In the genomic region with DNA sequence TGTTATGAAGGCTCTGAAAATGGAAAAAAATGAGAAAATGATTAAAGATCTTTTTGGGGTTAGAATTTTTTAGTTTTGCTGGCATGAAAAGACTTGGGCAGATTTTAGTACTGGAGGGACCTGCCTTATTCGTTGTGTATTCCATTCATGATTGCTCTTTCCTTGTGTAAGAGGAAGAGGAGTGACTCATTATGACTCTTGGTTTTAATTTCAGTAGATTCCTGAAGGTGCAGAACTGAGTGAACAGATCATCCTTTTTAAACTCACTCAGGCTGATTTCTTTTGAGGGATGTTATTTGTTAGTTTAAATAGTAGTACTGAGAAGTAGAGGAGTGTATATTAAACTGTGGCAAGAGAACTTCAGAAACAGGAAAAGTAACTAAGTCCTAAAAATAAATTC, we compare ENCODE assay signal across 13 cellular contexts. TPM values are rescaled to one million over a fixed set of nuclear protein-coding genes. Genes with fewer than 3 reads are reported as not detected.
A peak's percentile ranks its signal among the peaks of the same experiment; 100 is the strongest.
DNase-seq lines count a peak whose midpoint lies in the region; ATAC-seq and TF ChIP-seq lines count a peak whose summit lies in the region.
"Had no signal": no experiment of that assay in that cellular context is flagged by ENCODE, and none has a peak within 500 bp of the region (broad histone marks: within the 10 kb centered on the region; RNA-seq: fewer than 3 reads in every experiment).

No MANE protein-coding gene starts in this region.

- peak overlapping the region; percentile 17 for H3K27ac Mint-ChIP-seq in activated T-cell treated with anti-CD3 and anti-CD28 coated beads, Interleukin-2, amount 50 U/mL, for 72 hours
- H3K27ac Mint-ChIP-seq: activated CD8-positive, alpha-beta T cell treated with anti-CD3 and anti-CD28 coated beads for 36 hours; nephron had no signal

- H3K36me3 ChIP-seq in thoracic aorta, result no peaks in the 10 kb centered on the region
- H3K36me3 ChIP-seq: thyroid gland had no signal

- H3K27ac ChIP-seq in thoracic aorta, result no peak overlapping the region
- H3K27ac ChIP-seq: thyroid gland had no signal

- H3K27me3 Mint-ChIP-seq in activated T-cell treated with anti-CD3 and anti-CD28 coated beads, Interleukin-2, amount 50 U/mL, for 72 hours (ENCODE audit: low read depth), result no peaks in the 10 kb centered on the region

- H3K4me1 ChIP-seq in thoracic aorta (ENCODE audit: control insufficient read depth in 1 of 2, low read depth in 2 of 2), result peaks cover 10 to 24% of the 10 kb centered on the region in 2 donors

- DNase-seq in activated T-cell treated with anti-CD3 and anti-CD28 coated beads, Interleukin-2, amount 50 U/mL, for 72 hours, result no peak
- no peak for DNase-seq in activated T-cell treated with anti-CD3 and anti-CD28 coated beads for 4 hours
- DNase-seq in SW 1271 (lab: John Stamatoyannopoulos, UW), result peak; percentile 18 to 65
- peak; percentile 63 for DNase-seq in fibroblast of villous mesenchyme (ENCODE audit: low read depth)
- DNase-seq in thoracic aorta (ENCODE audit: low spot score), result no peak
- no peak for DNase-seq in NCI-H2081 treated with DMSO at 0.1 percent for 48 hours (lab: John Stamatoyannopoulos, UW)
- DNase-seq: activated CD8-positive, alpha-beta T cell treated with anti-CD3 and anti-CD28 coated beads for 36 hours; AML-193; stimulated activated CD4-positive, alpha-beta T cell treated with anti-CD3 and anti-CD28 coated beads, Interleukin-4, amount 100 ng/mL, for 1 hour; thyroid gland had no signal

- H3K4me1 Mint-ChIP-seq in activated T-cell treated with anti-CD3 and anti-CD28 coated beads, Interleukin-2, amount 50 U/mL, for 72 hours (ENCODE audit: low read depth), result peaks cover 7% of the 10 kb centered on the region

- H3K4me3 Mint-ChIP-seq in activated T-cell treated with anti-CD3 and anti-CD28 coated beads, Interleukin-2, amount 50 U/mL, for 72 hours, result no peak overlapping the region
- H3K4me3 Mint-ChIP-seq: activated CD8-positive, alpha-beta T cell treated with anti-CD3 and anti-CD28 coated beads for 36 hours; nephron had no signal

- no peaks in the 10 kb centered on the region for H3K9me3 ChIP-seq in thoracic aorta
- H3K9me3 ChIP-seq: thyroid gland had no signal

- peak in 1 of 2 donors; percentile 65 for ATAC-seq in activated T-cell treated with anti-CD3 and anti-CD28 coated beads, Interleukin-2, amount 50 U/mL, for 72 hours (replicated peaks in 1 of 2)
- ATAC-seq in thoracic aorta (ENCODE audit: insufficient number of reproducible peaks, low FRiP score, low read depth) (peak; percentile 48), HG03521 (IDR thresholded peaks at IDR 0.05; ENCODE audit: unreplicated experiment) (no peak), GM21390 (IDR thresholded peaks at IDR 0.05; ENCODE audit: unreplicated experiment) (no peak)
- ATAC-seq: activated CD8-positive, alpha-beta T cell treated with anti-CD3 and anti-CD28 coated beads for 36 hours had no signal

- H3K36me3 Mint-ChIP-seq in activated T-cell treated with anti-CD3 and anti-CD28 coated beads, Interleukin-2, amount 50 U/mL, for 72 hours (ENCODE audit: insufficient read depth in 2 of 2), result no peaks in the 10 kb centered on the region

- TF ChIP-seq CTCF in fibroblast of villous mesenchyme (IDR thresholded peaks at IDR 0.05; ENCODE audit: insufficient read depth, low read depth, low read length), result no peak
- no peak for TF ChIP-seq CTCF in thoracic aorta (IDR thresholded peaks at IDR 0.05)

- no peaks in the 10 kb centered on the region for H3K27me3 ChIP-seq in thoracic aorta (replicated peaks; ENCODE audit: insufficient read depth)
- H3K27me3 ChIP-seq: thyroid gland had no signal

- H3K9me3 Mint-ChIP-seq in activated T-cell treated with anti-CD3 and anti-CD28 coated beads, Interleukin-2, amount 50 U/mL, for 72 hours, result no peaks in the 10 kb centered on the region
- H3K9me3 Mint-ChIP-seq: activated CD8-positive, alpha-beta T cell treated with anti-CD3 and anti-CD28 coated beads for 36 hours; nephron had no signal

- H3K4me3 ChIP-seq in fibroblast of villous mesenchyme (ENCODE audit: low read depth, low read length) (no peak overlapping the region), thoracic aorta (no peak overlapping the region)
- H3K4me3 ChIP-seq: thyroid gland had no signal

RNA-seq across cellular contexts. Expression of gene AKAP6, which starts 41.6 kb away (rescaled TPM):
- total RNA-seq in activated T-cell treated with anti-CD3 and anti-CD28 coated beads, Interleukin-2, amount 50 U/mL, for 72 hours, result 1 to 10 TPM; 3.6 to 3.9 TPM
- total RNA-seq in fibroblast of villous mesenchyme (3.9 and 7.1 TPM in 2 replicates), thoracic aorta (100 to 1,000 TPM in 1 of 2 donors, 10 to 100 TPM in 1; 78.9 to 104 TPM)

Comparison
In these comparisons a context has a peak if more than half of its experiments do, and no peak if none do; other contexts are left out.
1. DNase-seq: peak in SW 1271 (2 of 2) and fibroblast of villous mesenchyme (single experiment); none in activated T-cell treated with anti-CD3 and anti-CD28 coated beads, Interleukin-2, amount 50 U/mL, for 72 hours (0 of 2), activated T-cell treated with anti-CD3 and anti-CD28 coated beads for 4 hours (single experiment), thoracic aorta (single experiment) and NCI-H2081 treated with DMSO at 0.1 percent for 48 hours (single experiment).